In genomic region chr16:79593754-79594153, GRCh38 we compare ENCODE assay signal across 12 cellular contexts. TPM values are rescaled to one million over a fixed set of nuclear protein-coding genes. Genes with fewer than 3 reads are reported as not detected.
A peak's percentile ranks its signal among the peaks of the same experiment; 100 is the strongest.
DNase-seq lines count a peak whose midpoint lies in the region; ATAC-seq and TF ChIP-seq lines count a peak whose summit lies in the region.
"Had no signal": no experiment of that assay in that cellular context is flagged by ENCODE, and none has a peak within 500 bp of the region (broad histone marks: within the 10 kb centered on the region; RNA-seq: fewer than 3 reads in every experiment).

No MANE protein-coding gene starts in this region.

- no peaks in the 10 kb centered on the region for H3K9me3 ChIP-seq in heart right ventricle
- no peaks in the 10 kb centered on the region for H3K9me3 ChIP-seq in psoas muscle
- no peaks in the 10 kb centered on the region for H3K9me3 ChIP-seq in upper lobe of right lung

- TF ChIP-seq CTCF in heart right ventricle (IDR thresholded peaks at IDR 0.05) (no peak), dorsolateral prefrontal cortex (IDR thresholded peaks at IDR 0.05 in 54 of 56, conservative IDR thresholded peaks at IDR 0.05 in 2 of 56; ENCODE audit: low read depth in 1 of 56, partially characterized antibody in 56 of 56) (no peak), psoas muscle (IDR thresholded peaks at IDR 0.05) (no peak), upper lobe of right lung (IDR thresholded peaks at IDR 0.05) (no peak)

- H3K27ac ChIP-seq in heart right ventricle = peak overlapping the region in 6 of 10 donors; percentile 20 to 89 (median 43)
- H3K27ac ChIP-seq in dorsolateral prefrontal cortex = peak overlapping the region in 55 of 59 donors; percentile 2 to 95 (median 82)
- peak overlapping the region; percentile 95 for H3K27ac ChIP-seq in psoas muscle
- H3K27ac ChIP-seq in upper lobe of right lung = peak overlapping the region; percentile 78

- peak overlapping the region in 3 of 10 donors; percentile 21 to 69 (median 22) for H3K4me3 ChIP-seq in heart right ventricle
- peak overlapping the region in 52 of 59 donors; percentile 5 to 83 (median 66) for H3K4me3 ChIP-seq in dorsolateral prefrontal cortex
- H3K4me3 ChIP-seq in psoas muscle = peak overlapping the region; percentile 84
- H3K4me3 ChIP-seq in upper lobe of right lung = peak overlapping the region; percentile 70

- H3K27me3 ChIP-seq in heart right ventricle = peaks cover 0 to 15% (median 11%) of the 10 kb centered on the region in 7 donors
- H3K27me3 ChIP-seq in dorsolateral prefrontal cortex = peaks cover 0 to 23% (median 6%) of the 10 kb centered on the region in 45 donors
- no peaks in the 10 kb centered on the region for H3K27me3 ChIP-seq in psoas muscle (ENCODE audit: insufficient read depth in 3 of 3, low read length in 2 of 3)
- no peaks in the 10 kb centered on the region for H3K27me3 ChIP-seq in upper lobe of right lung

- WGBS in heart right ventricle, 2 donors = 88 to 95% methylated on average over 8 of the region's 8 CpGs
- WGBS in psoas muscle, 3 donors = 26 to 61% (median 36%) methylated on average over 8 of the region's 8 CpGs

- DNase-seq in heart right ventricle (no peak), cardiac septum (ENCODE audit: low spot score) (no peak), dorsolateral prefrontal cortex (no peak), psoas muscle (no peak), upper lobe of right lung (no peak), T1000 (lab: John Stamatoyannopoulos, UW) (no peak)
- DNase-seq in activated CD4-positive, CD25-positive, alpha-beta regulatory T cell treated with anti-CD3 and anti-CD28 coated beads, Interleukin-2, amount 50 U/mL, for 72 hours = no peak
- DNase-seq: COR-L47, EL, NCI-H2029 treated with DMSO at 0.1 percent for 48 hours, NCI-H510A had no signal

- ATAC-seq in heart right ventricle (no peak), psoas muscle (no peak), upper lobe of right lung (no peak), HG03342 (IDR thresholded peaks at IDR 0.05; ENCODE audit: unreplicated experiment) (no peak)

- H3K4me1 ChIP-seq in heart right ventricle = peaks cover 0 to 52% (median 8%) of the 10 kb centered on the region in 9 donors
- H3K4me1 ChIP-seq in psoas muscle = peaks cover 23% of the 10 kb centered on the region
- H3K4me1 ChIP-seq in upper lobe of right lung = no peaks in the 10 kb centered on the region

- H3K36me3 ChIP-seq in heart right ventricle = peaks cover 0 to 15% (median 0%) of the 10 kb centered on the region in 9 donors
- no peaks in the 10 kb centered on the region for H3K36me3 ChIP-seq in psoas muscle (ENCODE audit: insufficient read depth in 1 of 2, low read depth in 1 of 2)
- H3K36me3 ChIP-seq in upper lobe of right lung = no peaks in the 10 kb centered on the region

- intact Hi-C loops in heart right ventricle (cut with DNase I) = loop anchor here in 3 of 10 donors (10.0 kb wide), 4 partner anchors 139 to 1469 kb away; no protein-coding TSS in a partner anchor
- intact Hi-C loops in cardiac septum (cut with DNase I) = no loop called here
- intact Hi-C loops in dorsolateral prefrontal cortex (cut with DNase I) = no loop called here
- intact Hi-C loops in psoas muscle (cut with DNase I) = loop anchor here (2.0 to 5.0 kb wide), 3 partner anchors 53 to 231 kb away; no protein-coding TSS in a partner anchor
- intact Hi-C loops in upper lobe of right lung (cut with DNase I) = no loop called here

RNA-seq across cellular contexts. Expression of gene MAF, which starts 6.8 kb away (rescaled TPM):
- total RNA-seq in heart right ventricle (10 to 100 TPM in 5 of 10 donors, 1 to 10 TPM in 5; 6.1 to 40.3 (median 9.4) TPM), cardiac septum (8.9 TPM), dorsolateral prefrontal cortex (10 to 100 TPM; 14.0 to 73.0 (median 30.3) TPM), psoas muscle (10 to 100 TPM; 35.2 to 52.3 (median 39.9) TPM), upper lobe of right lung (66.4 TPM)
- polyA plus RNA-seq in heart right ventricle (1 to 10 TPM; 2.8 to 4.5 TPM), psoas muscle (10 to 100 TPM in 2 of 3 donors, 1 to 10 TPM in 1; 6.0 to 21.9 (median 13.1) TPM)

Comparison
In these comparisons a context has a peak if more than half of its experiments do, and no peak if none do; other contexts are left out.
1. H3K27ac ChIP-seq: peak in every context shown above with its lines; median percentile 95 in psoas muscle; 82 in dorsolateral prefrontal cortex; 78 in upper lobe of right lung; 43 in heart right ventricle.
2. intact Hi-C loops: an anchor here in psoas muscle (2.0 to 5.0 kb wide); none called in cardiac septum, dorsolateral prefrontal cortex and upper lobe of right lung.